30 cellular contexts compared by ENCODE assay signal in the genomic region with DNA sequence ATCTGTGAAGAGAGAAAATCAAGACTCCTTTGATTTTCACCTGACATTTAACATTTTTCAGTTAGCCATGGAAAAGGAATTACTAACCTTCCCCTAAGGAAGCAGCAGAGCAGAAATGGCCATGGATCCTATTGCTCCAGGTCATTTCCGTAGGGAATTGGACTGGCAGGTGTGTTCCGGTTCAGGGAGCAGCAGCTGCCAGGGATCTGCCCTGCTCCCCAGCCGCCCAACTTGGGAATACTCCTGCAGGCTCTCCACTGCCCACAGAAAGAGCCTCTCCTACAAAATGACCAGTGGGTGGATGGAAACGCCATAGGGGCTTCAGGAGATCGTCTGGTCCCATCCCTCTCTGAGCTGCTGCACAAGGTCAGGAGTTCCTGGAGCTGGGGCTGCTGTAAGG.
DNase-seq lines count a peak whose midpoint lies in the region; ATAC-seq and TF ChIP-seq lines count a peak whose summit lies in the region.
"Had no signal": no experiment of that assay in that cellular context is flagged by ENCODE, and none has a peak within 500 bp of the region (broad histone marks: within the 10 kb centered on the region; RNA-seq: fewer than 3 reads in every experiment).

No MANE protein-coding gene starts in this region.

- H3K36me3 ChIP-seq in WERI-Rb-1 (no peaks in the 10 kb centered on the region), GM23338 (ENCODE audit: insufficient read depth) (no peaks in the 10 kb centered on the region)
- H3K36me3 ChIP-seq: BLaER1 treated with 17β-estradiol and CSF1 and Interleukin-3, amounts not matched to agents 10 nM and 100 nM; esophagus squamous epithelium; gastrocnemius medialis; Peyer's patch; sigmoid colon; thoracic aorta had no signal

- H3K36me3 Mint-ChIP-seq in osteocyte (ENCODE audit: unreplicated experiment): no peaks in the 10 kb centered on the region
- H3K36me3 Mint-ChIP-seq in natural killer cell: no peaks in the 10 kb centered on the region
- no peaks in the 10 kb centered on the region; the same call in 2 of the 3 replicates for H3K36me3 Mint-ChIP-seq in GM23338 (ENCODE audit: low read depth)
- H3K36me3 Mint-ChIP-seq: activated naive CD8-positive, alpha-beta T cell treated with anti-CD3 and anti-CD28 coated beads, Interleukin-2, amount 10 ng/mL, durations not matched to agents 7 days and 5 days; T-cell had no signal

- no peaks in the 10 kb centered on the region for H4K20me1 ChIP-seq in GM23338 (replicated peaks; ENCODE audit: insufficient read depth)
- H4K20me1 ChIP-seq: BLaER1 treated with 17β-estradiol and CSF1 and Interleukin-3, amounts not matched to agents 10 nM and 100 nM had no signal

- no peak overlapping the region for H3K27ac ChIP-seq in WERI-Rb-1
- H3K27ac ChIP-seq in GM23338 (ENCODE audit: low read depth): no peak overlapping the region
- H3K27ac ChIP-seq: BLaER1 treated with 17β-estradiol and CSF1 and Interleukin-3, amounts not matched to agents 10 nM and 100 nM; esophagus squamous epithelium; gastrocnemius medialis; parathyroid adenoma; Peyer's patch; sigmoid colon; thoracic aorta had no signal

- peaks cover 10% of the 10 kb centered on the region; the same call in 1 of the 2 replicates for H3K9me2 ChIP-seq in GM23338 (ENCODE audit: insufficient read depth)

- no peak overlapping the region for H3K4me2 ChIP-seq in GM23338
- H3K4me2 ChIP-seq: BLaER1 treated with 17β-estradiol and CSF1 and Interleukin-3, amounts not matched to agents 10 nM and 100 nM had no signal

- no peaks in the 10 kb centered on the region for H3K9me3 ChIP-seq in WERI-Rb-1 (ENCODE audit: severe bottlenecking)
- H3K9me3 ChIP-seq: BLaER1 treated with 17β-estradiol and CSF1 and Interleukin-3, amounts not matched to agents 10 nM and 100 nM; esophagus squamous epithelium; gastrocnemius medialis; Peyer's patch; sigmoid colon; thoracic aorta had no signal

- H3K27ac Mint-ChIP-seq in osteocyte (ENCODE audit: unreplicated experiment) (no peak overlapping the region), natural killer cell (no peak overlapping the region), GM23338 (no peak overlapping the region)
- H3K27ac Mint-ChIP-seq: activated CD8-positive, alpha-beta T cell treated with anti-CD3 and anti-CD28 coated beads for 36 hours; activated naive CD8-positive, alpha-beta T cell treated with anti-CD3 and anti-CD28 coated beads, Interleukin-2, amount 10 ng/mL, durations not matched to agents 7 days and 5 days; dendritic cell treated with granulocyte-macrophage colony-stimulating factor and Interleukin-4, amounts not matched to agents 40 ng/mL and 50 ng/mL, for 4 days; T-cell had no signal

- no peak overlapping the region for H3K4me3 Mint-ChIP-seq in osteocyte (ENCODE audit: unreplicated experiment)
- H3K4me3 Mint-ChIP-seq in natural killer cell: no peak overlapping the region
- H3K4me3 Mint-ChIP-seq in GM23338: no peak overlapping the region
- H3K4me3 Mint-ChIP-seq: activated CD8-positive, alpha-beta T cell treated with anti-CD3 and anti-CD28 coated beads for 36 hours; activated naive CD8-positive, alpha-beta T cell treated with anti-CD3 and anti-CD28 coated beads, Interleukin-2, amount 10 ng/mL, durations not matched to agents 7 days and 5 days; dendritic cell treated with granulocyte-macrophage colony-stimulating factor and Interleukin-4, amounts not matched to agents 40 ng/mL and 50 ng/mL, for 4 days; nephron; T-cell had no signal

- TF ChIP-seq CTCF in osteocyte (IDR thresholded peaks at IDR 0.05) (no peak), WERI-Rb-1 (IDR thresholded peaks at IDR 0.05; ENCODE audit: low read depth, low read length) (no peak), natural killer cell (IDR thresholded peaks at IDR 0.05) (no peak), GM23338 (conservative IDR thresholded peaks at IDR 0.05; ENCODE audit: low read depth in 2 of 2) (no peak)

- H3K79me2 ChIP-seq in GM23338 (replicated peaks; ENCODE audit: insufficient read depth): no peaks in the 10 kb centered on the region
- H3K79me2 ChIP-seq: parathyroid adenoma had no signal

- intact Hi-C loops in natural killer cell (cut with micrococcal nuclease): no loop called here

- no peaks in the 10 kb centered on the region for H3K4me1 ChIP-seq in GM23338 (ENCODE audit: insufficient read depth)
- H3K4me1 ChIP-seq: BLaER1 treated with 17β-estradiol and CSF1 and Interleukin-3, amounts not matched to agents 10 nM and 100 nM; esophagus squamous epithelium; parathyroid adenoma; Peyer's patch; sigmoid colon had no signal

- H3K27me3 Mint-ChIP-seq in osteocyte (ENCODE audit: unreplicated experiment) (peaks cover 6% of the 10 kb centered on the region), natural killer cell (ENCODE audit: low read depth in 2 of 2) (peaks cover 3 to 21% of the 10 kb centered on the region in 2 donors), GM23338 (ENCODE audit: insufficient read depth, low read depth, poor library complexity) (peaks cover 7% of the 10 kb centered on the region)

- H3F3A ChIP-seq in GM23338 (replicated peaks; ENCODE audit: low read depth): no peaks in the 10 kb centered on the region

- DNase-seq in NCI-H524 (lab: John Stamatoyannopoulos, UW) (peak; percentile 4 to 47), NCI-H524 treated with DMSO at 0.1 percent for 48 hours (lab: John Stamatoyannopoulos, UW) (no peak), NCI-H1105 treated with DMSO at 0.1 percent for 48 hours (lab: John Stamatoyannopoulos, UW) (peak; percentile 71), NCI-H510A treated with DMSO at 0.1 percent for 48 hours (lab: John Stamatoyannopoulos, UW) (peak; percentile 74), osteocyte (ENCODE audit: extremely low spot score, unreplicated experiment) (peak; percentile 65), WERI-Rb-1 (no peak), natural killer cell (no peak), GM23338 (ENCODE audit: low spot score) (no peak)
- DNase-seq: activated CD4-positive, alpha-beta T cell treated with anti-CD3 and anti-CD28 coated beads for 1 hour; activated CD8-positive, alpha-beta T cell treated with anti-CD3 and anti-CD28 coated beads for 36 hours; activated effector memory CD4-positive, alpha-beta T cell treated with Interleukin-2 at 50 U/mL for 16 hours; activated naive CD8-positive, alpha-beta T cell treated with anti-CD3 and anti-CD28 coated beads, Interleukin-2, amount 10 ng/mL, durations not matched to agents 7 days and 5 days; activated T-cell treated with anti-CD3 and anti-CD28 coated beads for 4 hours; central memory CD4-positive, alpha-beta T cell; esophagus squamous epithelium; gastrocnemius medialis; GOT3; hippocampal formation; KG1; MM.1S; Peyer's patch; SIG-M5; sigmoid colon; stimulated activated naive CD8-positive, alpha-beta T cell treated with anti-CD3 and anti-CD28 coated beads, Interleukin-15, Interleukin-2, amounts not matched to agents 100 U/mL and 50 U/mL, for 24 hours; T-cell had no signal

- ATAC-seq in natural killer cell: no peak
- ATAC-seq in GM23338: no peak
- ATAC-seq: activated CD8-positive, alpha-beta T cell treated with anti-CD3 and anti-CD28 coated beads for 36 hours; stimulated activated naive CD8-positive, alpha-beta T cell treated with anti-CD3 and anti-CD28 coated beads, Interleukin-15, Interleukin-2, amounts not matched to agents 100 U/mL and 50 U/mL, for 24 hours; T-cell had no signal

- H3K4me1 Mint-ChIP-seq in osteocyte (ENCODE audit: unreplicated experiment) (no peaks in the 10 kb centered on the region), natural killer cell (no peaks in the 10 kb centered on the region), GM23338 (peaks cover 10% of the 10 kb centered on the region)
- H3K4me1 Mint-ChIP-seq: activated naive CD8-positive, alpha-beta T cell treated with anti-CD3 and anti-CD28 coated beads, Interleukin-2, amount 10 ng/mL, durations not matched to agents 7 days and 5 days; nephron; T-cell had no signal

- no peak overlapping the region for H2AFZ ChIP-seq in GM23338
- H2AFZ ChIP-seq: parathyroid adenoma had no signal

- H3K9me3 Mint-ChIP-seq in osteocyte (ENCODE audit: unreplicated experiment) (peaks cover 10% of the 10 kb centered on the region), natural killer cell (no peaks in the 10 kb centered on the region), GM23338 (no peaks in the 10 kb centered on the region)
- H3K9me3 Mint-ChIP-seq: activated CD8-positive, alpha-beta T cell treated with anti-CD3 and anti-CD28 coated beads for 36 hours; activated naive CD8-positive, alpha-beta T cell treated with anti-CD3 and anti-CD28 coated beads, Interleukin-2, amount 10 ng/mL, durations not matched to agents 7 days and 5 days; nephron; T-cell had no signal

- H3K4me3 ChIP-seq in WERI-Rb-1 (ENCODE audit: low read depth, low read length) (no peak overlapping the region), GM23338 (no peak overlapping the region)
- H3K4me3 ChIP-seq: BLaER1 treated with 17β-estradiol and CSF1 and Interleukin-3, amounts not matched to agents 10 nM and 100 nM; esophagus squamous epithelium; gastrocnemius medialis; Peyer's patch; sigmoid colon; thoracic aorta had no signal

- H3K27me3 ChIP-seq in WERI-Rb-1 (ENCODE audit: insufficient read depth, low read depth, severe bottlenecking) (no peaks in the 10 kb centered on the region), GM23338 (ENCODE audit: insufficient read depth) (no peaks in the 10 kb centered on the region)
- H3K27me3 ChIP-seq: BLaER1 treated with 17β-estradiol and CSF1 and Interleukin-3, amounts not matched to agents 10 nM and 100 nM; gastrocnemius medialis; Peyer's patch; sigmoid colon had no signal

TF ChIP-seq in GM23338, 12 proteins besides CTCF, POLR2A, EP300 and RAD21 (continues in another document):
- no peak for TF ChIP-seq ZNF331 (CRISPR knock-in tag; IDR thresholded peaks at IDR 0.05; ENCODE audit: low read depth)

Comparison
In these comparisons a context has a peak if more than half of its experiments do, and no peak if none do; other contexts are left out.
1. DNase-seq: peak in NCI-H524 (2 of 2), NCI-H1105 treated with DMSO at 0.1 percent for 48 hours (single experiment), NCI-H510A treated with DMSO at 0.1 percent for 48 hours (single experiment) and osteocyte (single experiment); none in NCI-H524 treated with DMSO at 0.1 percent for 48 hours (single experiment), WERI-Rb-1 (single experiment), natural killer cell (single experiment) and GM23338 (single experiment).